Comparison of ENCODE assay signal across 18 cellular contexts in genomic region chr12:108815369-108815768, GRCh38. TPM values are rescaled to one million over a fixed set of nuclear protein-coding genes. Genes with fewer than 3 reads are reported as not detected.
DNase-seq lines count a peak whose midpoint lies in the region; ATAC-seq, FAIRE-seq and TF ChIP-seq lines count a peak whose summit lies in the region.
"Had no signal": no experiment of that assay in that cellular context is flagged by ENCODE, and none has a peak within 500 bp of the region (broad histone marks: within the 10 kb centered on the region; RNA-seq: fewer than 3 reads in every experiment).

No MANE protein-coding gene starts in this region.

- no peaks in the 10 kb centered on the region for H3K9me3 Mint-ChIP-seq in neural progenitor cell
- H3K9me3 Mint-ChIP-seq: memory B cell; naive thymus-derived CD4-positive, alpha-beta T cell had no signal

- H3K79me2 ChIP-seq in HepG2 (ENCODE audit: insufficient read depth, low read length) (no peaks in the 10 kb centered on the region), neural progenitor cell (ENCODE audit: low read depth) (no peaks in the 10 kb centered on the region)

- TF ChIP-seq EP300 in HepG2 (IDR thresholded peaks at IDR 0.05; ENCODE audit: low read depth in 2 of 2, low read length in 2 of 2) (no peak), HepG2 (CRISPR knock-in tag; IDR thresholded peaks at IDR 0.05; ENCODE audit: borderline replicate concordance) (no peak), upper lobe of left lung (IDR thresholded peaks at IDR 0.05) (no peak)

- no peak overlapping the region for H2AFZ ChIP-seq in HepG2 (ENCODE audit: low read length)
- no peak overlapping the region for H2AFZ ChIP-seq in neural progenitor cell (replicated peaks)

- H3K27ac ChIP-seq in HepG2 (ENCODE audit: extremely low read length, insufficient read depth, low read length) (no peak overlapping the region), right lobe of liver (no peak overlapping the region), breast epithelium (peak overlapping the region; percentile 76 to 80), neural progenitor cell (no peak overlapping the region), upper lobe of left lung (peak overlapping the region in 3 of 4 donors; percentile 50 to 74 (median 61))
- H3K27ac ChIP-seq: thoracic aorta had no signal

- TF ChIP-seq RAD21 in HepG2 (CRISPR knock-in tag; IDR thresholded peaks at IDR 0.05) = no peak

- TF ChIP-seq CTCF in HepG2 (CRISPR knock-in tag; IDR thresholded peaks at IDR 0.05) = no peak
- TF ChIP-seq CTCF in right lobe of liver (IDR thresholded peaks at IDR 0.05) = no peak
- no peak for TF ChIP-seq CTCF in breast epithelium (IDR thresholded peaks at IDR 0.05)
- TF ChIP-seq CTCF in neural progenitor cell (IDR thresholded peaks at IDR 0.05) = no peak
- TF ChIP-seq CTCF in upper lobe of left lung (IDR thresholded peaks at IDR 0.05) = no peak

- DNase-seq in HepG2 (ENCODE audit: low spot score) = no peak
- no peak for DNase-seq in right lobe of liver
- no peak for DNase-seq in breast epithelium (ENCODE audit: low spot score in 2 of 2)
- no peak for DNase-seq in neural progenitor cell (ENCODE audit: low spot score)
- no peak for DNase-seq in upper lobe of left lung
- DNase-seq in stimulated activated CD4-positive, alpha-beta T cell treated with anti-CD3 and anti-CD28 coated beads, Interleukin-2, amount 100 ng/mL, for 48 hours = no peak
- no peak for DNase-seq in KG1 (lab: John Stamatoyannopoulos, UW)
- no peak for DNase-seq in head of caudate nucleus
- DNase-seq: activated CD4-positive, alpha-beta T cell treated with anti-CD3 and anti-CD28 coated beads for 4 hours; activated effector memory CD4-positive, alpha-beta T cell treated with Interleukin-2 at 50 U/mL for 16 hours; amniotic stem cell; central memory CD4-positive, alpha-beta T cell; naive thymus-derived CD4-positive, alpha-beta T cell; NCI-H524 treated with DMSO at 0.1 percent for 48 hours; RPMI8226; SW 1271 had no signal

- TF ChIP-seq POLR2A in HepG2 (IDR thresholded peaks at IDR 0.05; ENCODE audit: insufficient read depth in 1 of 2, low read depth in 2 of 2, low read length in 2 of 2) (no peak), right lobe of liver (IDR thresholded peaks at IDR 0.05) (no peak), breast epithelium (IDR thresholded peaks at IDR 0.05) (no peak), upper lobe of left lung (IDR thresholded peaks at IDR 0.05) (no peak)

- CTCF ChIA-PET in HepG2 (lab: Yijun Ruan, JAX; ENCODE audit: low intra/inter-chr PET ratio, low total read pairs) = no interaction called here

- H4K20me1 ChIP-seq in HepG2 (ENCODE audit: insufficient read depth, low read length) (no peaks in the 10 kb centered on the region), neural progenitor cell (ENCODE audit: low read depth) (no peaks in the 10 kb centered on the region)

- H3K27ac Mint-ChIP-seq in neural progenitor cell = peak overlapping the region; percentile 81

- in situ Hi-C loops in HepG2 (cut with HindIII; ENCODE audit: extremely low pct_ligation_motif_present, low pct_unique_long_range_greater_than_20kb) = no loop called here

- peaks cover 14% of the 10 kb centered on the region for H3K4me1 ChIP-seq in HepG2 (ENCODE audit: insufficient read depth, low read length)
- no peaks in the 10 kb centered on the region for H3K4me1 ChIP-seq in right lobe of liver
- no peaks in the 10 kb centered on the region for H3K4me1 ChIP-seq in breast epithelium
- H3K4me1 ChIP-seq in neural progenitor cell = no peaks in the 10 kb centered on the region
- peaks cover 17 to 46% (median 31%) of the 10 kb centered on the region in 4 donors for H3K4me1 ChIP-seq in upper lobe of left lung

- H3F3A ChIP-seq in neural progenitor cell (ENCODE audit: low read depth) = no peaks in the 10 kb centered on the region

- intact Hi-C loops in HepG2 (cut with micrococcal nuclease; ENCODE audit: unreplicated experiment) = no loop called here
- intact Hi-C loops in right lobe of liver (cut with DNase I) = no loop called here
- intact Hi-C loops in breast epithelium (cut with DNase I; ENCODE audit: low total_unique reads) = no loop called here
- intact Hi-C loops in head of caudate nucleus (cut with DNase I) = no loop called here

- H3K4me3 ChIP-seq in HepG2 (replicated peaks in 1 of 3; ENCODE audit: insufficient read depth in 1 of 3, low read depth in 2 of 3, low read length in 3 of 3) (no peak overlapping the region), right lobe of liver (no peak overlapping the region), breast epithelium (no peak overlapping the region), neural progenitor cell (no peak overlapping the region), upper lobe of left lung (no peak overlapping the region)
- H3K4me3 ChIP-seq: thoracic aorta had no signal

- H3K4me2 ChIP-seq in HepG2 (ENCODE audit: low read depth, low read length) (no peak overlapping the region), neural progenitor cell (no peak overlapping the region)

- H3K36me3 Mint-ChIP-seq in neural progenitor cell = peaks cover 14% of the 10 kb centered on the region

- POLR2A ChIA-PET in HepG2 (lab: Yijun Ruan, JAX) = no interaction called here

- H3K36me3 ChIP-seq in HepG2 (replicated peaks in 1 of 2; ENCODE audit: control insufficient read depth in 1 of 2, insufficient read depth in 2 of 2, low read length in 2 of 2) (peaks cover 8 to 27% of the 10 kb centered on the region in 2 experiments; a peak in 4 of 5 replicates), right lobe of liver (peaks cover 0 to 50% (median 6%) of the 10 kb centered on the region in 4 donors), breast epithelium (no peaks in the 10 kb centered on the region), neural progenitor cell (no peaks in the 10 kb centered on the region), upper lobe of left lung (peaks cover 10 to 88% (median 38%) of the 10 kb centered on the region in 4 donors)

- BruUV-seq in HepG2 (replicated peaks; lab: Mats Ljungman, UMichigan) = TSS peak; percentile 21

- no peak overlapping the region for H3K4me3 Mint-ChIP-seq in neural progenitor cell
- H3K4me3 Mint-ChIP-seq: memory B cell; naive thymus-derived CD4-positive, alpha-beta T cell had no signal

- H3K4me1 Mint-ChIP-seq in neural progenitor cell = peaks cover 21% of the 10 kb centered on the region

- H3K9ac ChIP-seq in HepG2 (ENCODE audit: insufficient read depth, low read depth, low read length) = no peak overlapping the region
- H3K9ac ChIP-seq in neural progenitor cell = no peak overlapping the region

- H3K27me3 ChIP-seq in HepG2 (ENCODE audit: control insufficient read depth in 1 of 2, insufficient read depth in 2 of 2, low read length in 2 of 2) (no peaks in the 10 kb centered on the region), right lobe of liver (no peaks in the 10 kb centered on the region), breast epithelium (no peaks in the 10 kb centered on the region), neural progenitor cell (no peaks in the 10 kb centered on the region), upper lobe of left lung (no peaks in the 10 kb centered on the region)

- ATAC-seq in HepG2 (no peak), right lobe of liver (no peak), upper lobe of left lung (ENCODE audit: low FRiP score in 2 of 2) (no peak)
- ATAC-seq: naive thymus-derived CD4-positive, alpha-beta T cell had no signal

- WGBS in HepG2 (ENCODE audit: low lambda C conversion rate) = 95% methylated on average over 10 of the region's 10 CpGs
- WGBS in right lobe of liver (ENCODE audit: insufficient coverage, low coverage, low lambda C conversion rate, missing lambda C conversion rate) = 78% methylated on average over 6 of the region's 10 CpGs
- WGBS in upper lobe of left lung, 2 donors = 88 to 94% methylated on average over 5 to 10 of the region's 10 CpGs

- FAIRE-seq in HepG2 (lab: Jason Lieb, UNC) = no peak

- H3K9me3 ChIP-seq in HepG2 (ENCODE audit: low read length) = no peaks in the 10 kb centered on the region
- no peaks in the 10 kb centered on the region for H3K9me3 ChIP-seq in right lobe of liver
- no peaks in the 10 kb centered on the region for H3K9me3 ChIP-seq in breast epithelium
- H3K9me3 ChIP-seq in neural progenitor cell (ENCODE audit: low read depth) = no peaks in the 10 kb centered on the region
- H3K9me3 ChIP-seq in upper lobe of left lung = no peaks in the 10 kb centered on the region
- H3K9me3 ChIP-seq: thoracic aorta had no signal

- peaks cover 5% of the 10 kb centered on the region for H3K27me3 Mint-ChIP-seq in neural progenitor cell (ENCODE audit: insufficient read depth, low read depth)
- H3K27me3 Mint-ChIP-seq: memory B cell; naive thymus-derived CD4-positive, alpha-beta T cell had no signal

RNA-seq across cellular contexts. Expression of gene SSH1, which starts 42.0 kb away (rescaled TPM):
- 4.5 and 4.8 TPM in 2 replicates for total RNA-seq in HepG2 (2016; rRNA removed; fragmentation: Illumina TruSeq; extraction: Trizol)
- total RNA-seq in HepG2 (2016; cell fraction: cytosol; rRNA removed; fragmentation: Illumina TruSeq; extraction: Trizol; ENCODE audit: low read depth) = 3.0 and 3.8 TPM in 2 replicates
- total RNA-seq in HepG2 (2016; cell fraction: insoluble cytoplasmic fraction; rRNA removed; fragmentation: Illumina TruSeq; extraction: Trizol) = 4.2 and 4.4 TPM in 2 replicates
- total RNA-seq in HepG2 (2016; cell fraction: membrane; rRNA removed; fragmentation: Illumina TruSeq; extraction: Trizol) = 7.9 and 8.2 TPM in 2 replicates
- total RNA-seq in HepG2 (2016; cell fraction: nucleus; rRNA removed; fragmentation: Illumina TruSeq; extraction: Trizol) = 7.0 and 7.7 TPM in 2 replicates
- polyA plus RNA-seq in HepG2 (2011; rRNA removed) = 4.3 and 4.9 TPM in 2 replicates
- 3.1 TPM in 2 replicates for polyA plus RNA-seq in HepG2 (2011; cell fraction: cytosol; rRNA removed)
- 5.7 and 6.9 TPM in 2 replicates for polyA plus RNA-seq in HepG2 (2011; cell fraction: nucleus; rRNA removed)
- 3.6 and 4.3 TPM in 2 replicates for polyA plus RNA-seq in HepG2 (2012)
- polyA plus RNA-seq in HepG2 (2016; cell fraction: cytosol; fragmentation: Illumina TruSeq; extraction: Trizol; ENCODE audit: low read depth) = 3.1 and 3.9 TPM in 2 replicates
- polyA plus RNA-seq in HepG2 (2016; cell fraction: insoluble cytoplasmic fraction; fragmentation: Illumina TruSeq; extraction: Trizol; ENCODE audit: low read depth) = 4.8 and 5.2 TPM in 2 replicates
- 5.0 and 6.1 TPM in 2 replicates for polyA plus RNA-seq in HepG2 (2016; cell fraction: membrane; fragmentation: Illumina TruSeq; extraction: Trizol; ENCODE audit: low read depth)
- 5.5 and 5.7 TPM in 2 replicates for polyA plus RNA-seq in HepG2 (2016; cell fraction: nucleus; fragmentation: Illumina TruSeq; extraction: Trizol; ENCODE audit: insufficient read depth, low read depth)
- polyA minus RNA-seq in HepG2 (2011; rRNA and poly(A)+ RNA removed; ENCODE audit: low replicate concordance) = 14.1 and 22.8 TPM in 2 replicates
- 4.2 and 5.0 TPM in 2 replicates for polyA minus RNA-seq in HepG2 (2011; cell fraction: cytosol; rRNA and poly(A)+ RNA removed)
- 8.1 and 8.6 TPM in 2 replicates for polyA minus RNA-seq in HepG2 (2011; cell fraction: nucleus; rRNA and poly(A)+ RNA removed)
- total RNA-seq in right lobe of liver = 10 to 100 TPM in 5 of 6 experiments, 1 to 10 TPM in 1; 9.8 to 17.6 (median 15.7) TPM
- 10 to 100 TPM; 13.3 to 15.4 (median 13.8) TPM for total RNA-seq in breast epithelium
- total RNA-seq in neural progenitor cell (ENCODE audit: low replicate concordance) = 8.4 and 10.2 TPM in 2 replicates
- total RNA-seq in upper lobe of left lung = 10 to 100 TPM; 23.9 to 66.0 (median 43.8) TPM

Comparison
In these comparisons a context has a peak if more than half of its experiments do, and no peak if none do; other contexts are left out.
1. H3K27ac ChIP-seq: peak in breast epithelium (2 of 2) and upper lobe of left lung (3 of 4); none in HepG2 (single experiment), right lobe of liver (0 of 3) and neural progenitor cell (single experiment).